21 cellular contexts compared by ENCODE assay signal in genomic region chr1:200960236-200960947, GRCh38.
DNase-seq lines count a peak whose midpoint lies in the region; ATAC-seq, FAIRE-seq and TF ChIP-seq lines count a peak whose summit lies in the region.
"Had no signal": no experiment of that assay in that cellular context is flagged by ENCODE, and none has a peak within 500 bp of the region (broad histone marks: within the 10 kb centered on the region; RNA-seq: fewer than 3 reads in every experiment).

No MANE protein-coding gene starts in this region.

- DNase-seq in GM12891 (ENCODE audit: insufficient read length, low spot score) (no peak), GM12878 (ENCODE audit: low read depth, low spot score) (no peak), neural crest cell (ENCODE audit: low read depth, low spot score) (no peak), NCI-H1417 (lab: John Stamatoyannopoulos, UW) (no peak), NOMO-1 (lab: John Stamatoyannopoulos, UW; ENCODE audit: unreplicated experiment in 2 of 2) (no peak), putamen (ENCODE audit: low spot score) (no peak)
- DNase-seq: CD8-positive, alpha-beta T cell; DMS79; IMR-90; NCI-H187 treated with DMSO at 0.1 percent for 48 hours; NCI-H345; NCI-H526 treated with DMSO at 0.1 percent for 48 hours; NK-92 treated with Interleukin-12 subunit alpha and Interleukin-12 subunit beta, amount 100 ng/mL, for 24 hours; PC-3 had no signal

- BruUV-seq in GM12878 (replicated peaks; lab: Mats Ljungman, UMichigan): no TSS peak

- H3K36me3 Mint-ChIP-seq in neural crest cell (ENCODE audit: low read depth): no peaks in the 10 kb centered on the region
- H3K36me3 Mint-ChIP-seq: CD8-positive, alpha-beta T cell had no signal

- SMC1A ChIA-PET in GM12878 (lab: Charles Lee; ENCODE audit: uncharacterized antibody, unreplicated experiment): interaction anchor here (0.6 kb wide), 1 partner anchor 734 kb away, joined by 3 read pairs; no protein-coding TSS in a partner anchor

- no peak for TF ChIP-seq RAD21 in GM12878 (IDR thresholded peaks at IDR 0.05; ENCODE audit: insufficient read depth, low read depth, low read length)

- H3K9me3 Mint-ChIP-seq in neural crest cell: peaks cover 2% of the 10 kb centered on the region
- H3K9me3 Mint-ChIP-seq: CD8-positive, alpha-beta T cell had no signal

- CTCF ChIA-PET in GM12878 (lab: Yijun Ruan, JAX): interaction anchor here (1.3 kb wide), 1 partner anchor 9 kb away, joined by 3 read pairs; no protein-coding TSS in a partner anchor

- H3K9me3 ChIP-seq in GM12878 (replicated peaks; ENCODE audit: control insufficient read depth, insufficient read depth, low read length): no peaks in the 10 kb centered on the region
- H3K9me3 ChIP-seq: BLaER1, SJCRH30 had no signal

- H3K4me1 ChIP-seq in GM12878 (ENCODE audit: control insufficient read depth, insufficient read depth, low read length): no peaks in the 10 kb centered on the region

- ATAC-seq in GM12878 (peak; percentile 28), GM21360 (IDR thresholded peaks at IDR 0.05; ENCODE audit: unreplicated experiment) (no peak)
- ATAC-seq: CD8-positive, alpha-beta T cell; PC-3 had no signal

- no peaks in the 10 kb centered on the region for H3K36me3 ChIP-seq in GM12878 (ENCODE audit: control insufficient read depth in 2 of 2, insufficient read depth in 2 of 2, low read length in 1 of 2)
- H3K36me3 ChIP-seq: BLaER1 had no signal

- 59% methylated on average over 9 of the region's 9 CpGs for WGBS in GM12878 (ENCODE audit: insufficient coverage, insufficient replicate concordance, low lambda C conversion rate, missing lambda C conversion rate)

- no peak for TF ChIP-seq POLR2A in GM12891 (IDR thresholded peaks at IDR 0.05; ENCODE audit: low read depth, low read length)
- no peak for TF ChIP-seq POLR2A in GM12878 (IDR thresholded peaks at IDR 0.05; ENCODE audit: low read depth, low read length)

- H4K20me1 ChIP-seq in GM12878 (ENCODE audit: control insufficient read depth, insufficient read depth): no peaks in the 10 kb centered on the region
- H4K20me1 ChIP-seq: BLaER1 had no signal

- intact Hi-C loops in GM12878 (cut with micrococcal nuclease; ENCODE audit: unreplicated experiment): no loop called here

- H3K4me3 Mint-ChIP-seq in neural crest cell: no peak overlapping the region
- H3K4me3 Mint-ChIP-seq: CD8-positive, alpha-beta T cell had no signal

- H3K27ac Mint-ChIP-seq in neural crest cell (ENCODE audit: unreplicated experiment): peak overlapping the region; percentile 85
- H3K27ac Mint-ChIP-seq: CD8-positive, alpha-beta T cell had no signal

- in situ Hi-C loops in GM12878 (cut with MboI): no loop called here

- H3K27ac ChIP-seq in GM12878 (ENCODE audit: control insufficient read depth, insufficient read depth): no peak overlapping the region
- H3K27ac ChIP-seq: BLaER1, RWPE1, SJCRH30 had no signal

- no peak overlapping the region for H3K9ac ChIP-seq in GM12878 (ENCODE audit: control insufficient read depth, insufficient read depth, low read length)
- H3K9ac ChIP-seq: BLaER1 had no signal

- POLR2A ChIA-PET in GM12878 (lab: Charles Lee): no interaction called here

- no peak for TF ChIP-seq EP300 in GM12878 (IDR thresholded peaks at IDR 0.05; ENCODE audit: borderline replicate concordance in 1 of 2, control insufficient read depth in 1 of 2, low read depth in 2 of 2, low read length in 2 of 2)

- H3K4me3 ChIP-seq in GM12878: no peak overlapping the region
- H3K4me3 ChIP-seq: BLaER1, SJCRH30 had no signal

- RAD21 ChIA-PET in GM12878 (lab: Charles Lee; ENCODE audit: unreplicated experiment): no interaction called here

- H3K27me3 ChIP-seq in GM12878 (replicated peaks in 1 of 2; ENCODE audit: control insufficient read depth in 2 of 2, insufficient read depth in 2 of 2, low read length in 1 of 2): no peaks in the 10 kb centered on the region
- H3K27me3 ChIP-seq: BLaER1, SJCRH30 had no signal

- peaks cover 16% of the 10 kb centered on the region for H3K4me1 Mint-ChIP-seq in neural crest cell

- H3K27me3 Mint-ChIP-seq in neural crest cell (ENCODE audit: low read depth): peaks cover 2% of the 10 kb centered on the region

- TF ChIP-seq CTCF in GM12878 (IDR thresholded peaks at IDR 0.05 in 2 of 3, conservative IDR thresholded peaks at IDR 0.05 in 1 of 3; ENCODE audit: control insufficient read depth in 2 of 3, extremely low read depth in 1 of 3, insufficient read depth in 1 of 3, low read depth in 3 of 3, low read length in 3 of 3): no peak
- no peak for TF ChIP-seq CTCF in neural crest cell (conservative IDR thresholded peaks at IDR 0.05)

- peak; percentile 16 for FAIRE-seq in GM12891 (lab: Jason Lieb, UNC)
- no peak for FAIRE-seq in GM12878 (lab: Jason Lieb, UNC)
- FAIRE-seq: D721Med, G401.6, GM12892 had no signal

- H3K4me2 ChIP-seq in GM12878 (ENCODE audit: control insufficient read depth, insufficient read depth): peak overlapping the region; percentile 38; the same call in 1 of the 2 replicates

- no peaks in the 10 kb centered on the region for H3K79me2 ChIP-seq in GM12878 (ENCODE audit: control insufficient read depth, insufficient read depth, low read length)

- no peak overlapping the region; the same call in 1 of the 2 replicates for H2AFZ ChIP-seq in GM12878 (ENCODE audit: control insufficient read depth, low read depth, low read length)

TF ChIP-seq in GM12891, 5 proteins besides CTCF, POLR2A, EP300 and RAD21:
- TF ChIP-seq POU2F2 (IDR thresholded peaks at IDR 0.05; ENCODE audit: low read depth, low read length): no peak

TF ChIP-seq in GM12878, 131 proteins besides CTCF, POLR2A, EP300 and RAD21 (continues in another document):
- TF ChIP-seq, protein P1, sequence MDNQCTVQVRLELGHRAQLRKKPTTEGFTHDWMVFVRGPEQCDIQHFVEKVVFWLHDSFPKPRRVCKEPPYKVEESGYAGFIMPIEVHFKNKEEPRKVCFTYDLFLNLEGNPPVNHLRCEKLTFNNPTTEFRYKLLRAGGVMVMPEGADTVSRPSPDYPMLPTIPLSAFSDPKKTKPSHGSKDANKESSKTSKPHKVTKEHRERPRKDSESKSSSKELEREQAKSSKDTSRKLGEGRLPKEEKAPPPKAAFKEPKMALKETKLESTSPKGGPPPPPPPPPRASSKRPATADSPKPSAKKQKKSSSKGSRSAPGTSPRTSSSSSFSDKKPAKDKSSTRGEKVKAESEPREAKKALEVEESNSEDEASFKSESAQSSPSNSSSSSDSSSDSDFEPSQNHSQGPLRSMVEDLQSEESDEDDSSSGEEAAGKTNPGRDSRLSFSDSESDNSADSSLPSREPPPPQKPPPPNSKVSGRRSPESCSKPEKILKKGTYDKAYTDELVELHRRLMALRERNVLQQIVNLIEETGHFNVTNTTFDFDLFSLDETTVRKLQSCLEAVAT (IDR thresholded peaks at IDR 0.05): no peak
- TF ChIP-seq CEBPZ (IDR thresholded peaks at IDR 0.05; ENCODE audit: low read depth, low read length): no peak
- no peak for TF ChIP-seq KAT2A (conservative IDR thresholded peaks at IDR 0.05; ENCODE audit: control insufficient read depth, low read depth, low read length)
- no peak for TF ChIP-seq SUZ12 (IDR thresholded peaks at IDR 0.05; ENCODE audit: unreplicated experiment)
- TF ChIP-seq, protein P2, sequence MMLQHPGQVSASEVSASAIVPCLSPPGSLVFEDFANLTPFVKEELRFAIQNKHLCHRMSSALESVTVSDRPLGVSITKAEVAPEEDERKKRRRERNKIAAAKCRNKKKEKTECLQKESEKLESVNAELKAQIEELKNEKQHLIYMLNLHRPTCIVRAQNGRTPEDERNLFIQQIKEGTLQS (IDR thresholded peaks at IDR 0.05; ENCODE audit: borderline replicate concordance, extremely low read depth, low read depth, low read length): no peak
- no peak for TF ChIP-seq BMI1 (IDR thresholded peaks at IDR 0.05; ENCODE audit: borderline replicate concordance)
- no peak for TF ChIP-seq NR2C2 (IDR thresholded peaks at IDR 0.05; ENCODE audit: borderline replicate concordance, control insufficient read depth, insufficient read length, low read depth)
- TF ChIP-seq ZNF384 (IDR thresholded peaks at IDR 0.05; ENCODE audit: borderline replicate concordance, low read depth, low read length): no peak
- no peak for TF ChIP-seq ZNF622 (IDR thresholded peaks at IDR 0.05)
- no peak for TF ChIP-seq ASH2L (IDR thresholded peaks at IDR 0.05; ENCODE audit: borderline replicate concordance, low read depth)
- TF ChIP-seq, protein P3, sequence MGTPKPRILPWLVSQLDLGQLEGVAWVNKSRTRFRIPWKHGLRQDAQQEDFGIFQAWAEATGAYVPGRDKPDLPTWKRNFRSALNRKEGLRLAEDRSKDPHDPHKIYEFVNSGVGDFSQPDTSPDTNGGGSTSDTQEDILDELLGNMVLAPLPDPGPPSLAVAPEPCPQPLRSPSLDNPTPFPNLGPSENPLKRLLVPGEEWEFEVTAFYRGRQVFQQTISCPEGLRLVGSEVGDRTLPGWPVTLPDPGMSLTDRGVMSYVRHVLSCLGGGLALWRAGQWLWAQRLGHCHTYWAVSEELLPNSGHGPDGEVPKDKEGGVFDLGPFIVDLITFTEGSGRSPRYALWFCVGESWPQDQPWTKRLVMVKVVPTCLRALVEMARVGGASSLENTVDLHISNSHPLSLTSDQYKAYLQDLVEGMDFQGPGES (IDR thresholded peaks at IDR 0.05): no peak
